In genomic region chr17:27807567-27808470, GRCh38 we compare ENCODE assay signal across 8 cellular contexts. TPM values are rescaled to one million over a fixed set of nuclear protein-coding genes. Genes with fewer than 3 reads are reported as not detected.
DNase-seq lines count a peak whose midpoint lies in the region; ATAC-seq and TF ChIP-seq lines count a peak whose summit lies in the region.

No MANE protein-coding gene starts in this region.

- H3K79me2 ChIP-seq in mammary epithelial cell (ENCODE audit: insufficient read depth, low read length) = no peaks in the 10 kb centered on the region
- no peaks in the 10 kb centered on the region for H3K79me2 ChIP-seq in H9 (ENCODE audit: insufficient read depth, low read length)

- peak overlapping the region in 2 of 3 donors; percentile 24 to 32 for H3K4me3 ChIP-seq in breast epithelium
- no peak overlapping the region for H3K4me3 ChIP-seq in mammary epithelial cell (replicated peaks in 1 of 3; ENCODE audit: insufficient read depth in 1 of 3, low read depth in 2 of 3, low read length in 3 of 3)
- H3K4me3 ChIP-seq in body of pancreas = no peak overlapping the region

- peak overlapping the region in 1 of 3 experiments; percentile 90; a peak in 1 of 7 replicates for H3K27ac Mint-ChIP-seq in H9

- H3K4ac ChIP-seq in H9 (ENCODE audit: low read depth, low read length) = no peak overlapping the region

- intact Hi-C loops in breast epithelium (cut with DNase I; ENCODE audit: low total_unique reads) = no loop called here
- intact Hi-C loops in mammary epithelial cell (cut with micrococcal nuclease) = no loop called here
- intact Hi-C loops in body of pancreas (cut with DNase I) = no loop called here

- H3K56ac ChIP-seq in H9 (ENCODE audit: insufficient read length, low read depth, low read length) = no peak overlapping the region

- in situ Hi-C loops in mammary epithelial cell (cut with MboI; ENCODE audit: low sequenced_read_pairs in 2 of 2) = loop anchor here in 1 of 2 donors (5.0 kb wide), 1 partner anchor 69 kb away; no protein-coding TSS in a partner anchor

- H3K36me3 ChIP-seq in breast epithelium (no peaks in the 10 kb centered on the region), mammary epithelial cell (ENCODE audit: insufficient read depth, low read length) (no peaks in the 10 kb centered on the region), body of pancreas (replicated peaks in 1 of 2; ENCODE audit: insufficient read depth in 1 of 2, low read depth in 2 of 2) (no peaks in the 10 kb centered on the region)

- BruUV-seq in mammary epithelial cell (replicated peaks; lab: Mats Ljungman, UMichigan) = no TSS peak

- H4K8ac ChIP-seq in H9 (replicated peaks; ENCODE audit: insufficient read length, low read depth, low read length) = no peak overlapping the region

- TF ChIP-seq POLR2A in breast epithelium (IDR thresholded peaks at IDR 0.05) (no peak), body of pancreas (IDR thresholded peaks at IDR 0.05) (no peak)

- H3K23me2 ChIP-seq in H9 (ENCODE audit: insufficient read length, low read depth, low read length, poor library complexity, severe bottlenecking) = peaks cover 5% of the 10 kb centered on the region

- H3K18ac ChIP-seq in H9 (ENCODE audit: insufficient read length, low read depth, low read length) = no peak overlapping the region

- H4K20me1 ChIP-seq in mammary epithelial cell (ENCODE audit: insufficient read depth, low read length) (no peaks in the 10 kb centered on the region), H9 (ENCODE audit: control insufficient read depth, insufficient read depth, insufficient read length) (no peaks in the 10 kb centered on the region)

- no peak overlapping the region for H4K5ac ChIP-seq in H9 (ENCODE audit: insufficient read length, low read depth, low read length)

- H2BK5ac ChIP-seq in H9 (ENCODE audit: insufficient read length, low read length) = no peak overlapping the region

- dilution Hi-C loops in mammary epithelial cell (cut with HindIII; ENCODE audit: low sequenced_read_pairs) = loop anchor here (5.0 kb wide), 1 partner anchor 74 kb away; no protein-coding TSS in a partner anchor

- H3K27ac ChIP-seq in breast epithelium = no peak overlapping the region
- H3K27ac ChIP-seq in mammary epithelial cell (ENCODE audit: insufficient read depth, low read depth, low read length) = no peak overlapping the region
- peak overlapping the region in 2 of 4 donors; percentile 26 to 37 for H3K27ac ChIP-seq in body of pancreas
- H3K27ac ChIP-seq in H9 (ENCODE audit: insufficient read length, low read depth, low read length) = no peak overlapping the region

- H4K91ac ChIP-seq in H9 (ENCODE audit: insufficient read length, low read depth, low read length) = no peak overlapping the region

- no peak overlapping the region for H3K23ac ChIP-seq in H9 (ENCODE audit: insufficient read length, low read depth, low read length)

- H3K9ac ChIP-seq in mammary epithelial cell (ENCODE audit: insufficient read depth, low read length) = no peak overlapping the region
- no peak overlapping the region for H3K9ac ChIP-seq in H9 (ENCODE audit: extremely low read depth, insufficient read length, low read length)

- H3K9me3 Mint-ChIP-seq in H9 = peaks cover 5 to 7% of the 10 kb centered on the region in 2 experiments; a peak in 4 of 5 replicates

- H2AFZ ChIP-seq in mammary epithelial cell (ENCODE audit: low read depth, low read length) = no peak overlapping the region
- H2AFZ ChIP-seq in H9 (ENCODE audit: low read length) = no peak overlapping the region

- WGBS in mammary epithelial cell (ENCODE audit: low coverage, missing lambda C conversion rate) = 68% methylated on average over 17 of the region's 17 CpGs
- 50 to 57% methylated on average over 17 of the region's 17 CpGs for WGBS in body of pancreas, 2 donors
- WGBS in H9 (ENCODE audit: extremely low coverage, insufficient read length, low lambda C conversion rate) = no CpG with 5 or more reads among the region's 17 CpGs

- H3K27me3 Mint-ChIP-seq in H9 (ENCODE audit: low read depth) = no peaks in the 10 kb centered on the region; the same call in 1 of the 2 replicates

- peaks cover 26 to 31% of the 10 kb centered on the region in 2 experiments for H3K4me1 Mint-ChIP-seq in H9

- TF ChIP-seq CTCF in breast epithelium (IDR thresholded peaks at IDR 0.05) (no peak), mammary epithelial cell (conservative IDR thresholded peaks at IDR 0.05 in 1 of 2, IDR thresholded peaks at IDR 0.05 in 1 of 2; ENCODE audit: extremely low read depth in 1 of 2, insufficient read depth in 1 of 2, low read depth in 1 of 2, low read length in 2 of 2) (no peak), body of pancreas (IDR thresholded peaks at IDR 0.05) (no peak), H9 (conservative IDR thresholded peaks at IDR 0.05) (no peak)

- H2AK5ac ChIP-seq in H9 (ENCODE audit: insufficient read length, low read length) = no peak overlapping the region

- no peaks in the 10 kb centered on the region for H3K4me1 ChIP-seq in breast epithelium
- H3K4me1 ChIP-seq in mammary epithelial cell (ENCODE audit: insufficient read depth, low read length) = peaks cover 5% of the 10 kb centered on the region
- peaks cover 27% of the 10 kb centered on the region for H3K4me1 ChIP-seq in body of pancreas
- no peaks in the 10 kb centered on the region; the same call in 1 of the 2 replicates for H3K4me1 ChIP-seq in H9 (ENCODE audit: insufficient read depth, low read length)

- no peak overlapping the region for H3K4me3 Mint-ChIP-seq in H9

- H2BK15ac ChIP-seq in H9 (ENCODE audit: low read depth, low read length) = no peak overlapping the region

- peak; percentile 56 for ATAC-seq in HG03095 (IDR thresholded peaks at IDR 0.05; ENCODE audit: unreplicated experiment)
- peak; percentile 31 for ATAC-seq in body of pancreas

- H2BK12ac ChIP-seq in H9 (ENCODE audit: insufficient read length, low read depth, low read length) = no peak overlapping the region

- CTCF ChIA-PET in mammary epithelial cell (lab: Charles Lee; ENCODE audit: low non-redundant PET) = no interaction called here

- H3K4me2 ChIP-seq in mammary epithelial cell (ENCODE audit: insufficient read depth, low read depth, low read length) (no peak overlapping the region), H9 (ENCODE audit: insufficient read depth, insufficient read length, low read length) (no peak overlapping the region)

- DNase-seq in breast epithelium (ENCODE audit: low spot score in 2 of 2) (no peak), mammary epithelial cell (no peak), T-helper 2 cell (peak in 4 of 5 experiments; percentile 22 to 97 (median 48)), body of pancreas (peak in 3 of 4 donors; percentile 37 to 52 (median 43)), H9 (no peak), iPS-NIHi11 (ENCODE audit: low spot score) (no peak)
- DNase-seq in stimulated activated CD4-positive, alpha-beta T cell treated with anti-CD3 and anti-CD28 coated beads, Interleukin-15, amount 100 ng/mL, for 24 hours = peak; percentile 68

- H3K27me3 ChIP-seq in breast epithelium (no peaks in the 10 kb centered on the region), mammary epithelial cell (ENCODE audit: insufficient read depth, low read length) (no peaks in the 10 kb centered on the region), body of pancreas (no peaks in the 10 kb centered on the region), H9 (ENCODE audit: insufficient read depth, low read length) (no peaks in the 10 kb centered on the region)

- H3T11ph ChIP-seq in H9 (ENCODE audit: low read length) = no peak overlapping the region

- H3K9me3 ChIP-seq in breast epithelium (no peaks in the 10 kb centered on the region), mammary epithelial cell (replicated peaks; ENCODE audit: insufficient read depth, low read length) (no peaks in the 10 kb centered on the region), body of pancreas (no peaks in the 10 kb centered on the region), H9 (ENCODE audit: control insufficient read depth, low read depth, low read length) (no peaks in the 10 kb centered on the region)

- H3K36me3 Mint-ChIP-seq in H9 (ENCODE audit: insufficient read depth in 1 of 3, low read depth in 3 of 3) = peaks cover 0 to 7% (median 0%) of the 10 kb centered on the region in 3 experiments; a peak in 3 of 7 replicates

- H3K79me1 ChIP-seq in H9 (ENCODE audit: insufficient read depth, low read depth, low read length, poor library complexity, severe bottlenecking) = no peaks in the 10 kb centered on the region

- H3K14ac ChIP-seq in H9 (ENCODE audit: insufficient read depth, low read length) = no peak overlapping the region

- H2BK20ac ChIP-seq in H9 (ENCODE audit: low read depth, low read length, poor library complexity, severe bottlenecking) = no peak overlapping the region

- no peak overlapping the region for H2BK120ac ChIP-seq in H9 (ENCODE audit: low read depth, low read length, poor library complexity, severe bottlenecking)

RNA-seq across cellular contexts. Expression of gene NOS2, which starts 7.5 kb away (rescaled TPM):
- total RNA-seq in breast epithelium (under 1 TPM; 0.16 to 0.33 (median 0.29) TPM), mammary epithelial cell (not detected), body of pancreas (under 1 TPM; 0.26 to 0.33 TPM), H9 (2021) (0.35 and 0.59 TPM in 2 replicates)
- polyA plus RNA-seq in mammary epithelial cell = not detected
- not detected for polyA minus RNA-seq in mammary epithelial cell

Comparison
In these comparisons a context has a peak if more than half of its experiments do, and no peak if none do; other contexts are left out.
1. H3K4me3 ChIP-seq: peak in breast epithelium (2 of 3); none in mammary epithelial cell (0 of 3) and body of pancreas (0 of 2).
2. DNase-seq: peak in T-helper 2 cell (4 of 5), body of pancreas (3 of 4) and stimulated activated CD4-positive, alpha-beta T cell treated with anti-CD3 and anti-CD28 coated beads, Interleukin-15, amount 100 ng/mL, for 24 hours (single experiment); none in breast epithelium (0 of 2), mammary epithelial cell (single experiment), H9 (single experiment) and iPS-NIHi11 (single experiment).